1 cellular context compared by ENCODE assay signal in genomic region chr1:62436466-62437272, GRCh38.
TF ChIP-seq lines count a peak whose summit lies in the region.

Gene USP1 (plus strand): TSS chr1:62437049. CDS start chr1:62439868, 2,819 bp downstream.

TF ChIP-seq in GM12878, 131 proteins besides CTCF, POLR2A, EP300 and RAD21 (continued from another document and continues in another):
- TF ChIP-seq NKRF (conservative IDR thresholded peaks at IDR 0.05) (peak; percentile 84; the same call in 1 of the 2 replicates), NFIC (IDR thresholded peaks at IDR 0.05; ENCODE audit: low read depth, low read length) (no peak), REST (IDR thresholded peaks at IDR 0.05; ENCODE audit: low read depth, low read length) (no peak), TBL1XR1 (IDR thresholded peaks at IDR 0.05; ENCODE audit: low read depth, low read length) (no peak), RFX5 (IDR thresholded peaks at IDR 0.05; ENCODE audit: low read depth, low read length) (peak; percentile 87; the same call in 1 of the 2 replicates), CUX1 (IDR thresholded peaks at IDR 0.05; ENCODE audit: insufficient replicate concordance, low read depth, low read length) (no peak), RCOR1 (conservative IDR thresholded peaks at IDR 0.05; ENCODE audit: low read depth, low read length) (no peak), CEBPZ (IDR thresholded peaks at IDR 0.05; ENCODE audit: low read depth, low read length) (no peak), IRF5 (IDR thresholded peaks at IDR 0.05; ENCODE audit: borderline replicate concordance) (peak; percentile 97), TCF3 (IDR thresholded peaks at IDR 0.05; ENCODE audit: borderline replicate concordance, insufficient read depth, low read depth, low read length) (0 out of 2 replicates have a peak, but pooled peaks have one; percentile 26), CHD2 (IDR thresholded peaks at IDR 0.05; ENCODE audit: borderline replicate concordance, low read depth, low read length) (peak; percentile 74), SMAD5 (IDR thresholded peaks at IDR 0.05; ENCODE audit: low read depth) (peak; percentile 48; the same call in 1 of the 2 replicates), SP1 (IDR thresholded peaks at IDR 0.05; ENCODE audit: low read depth, low read length) (peak; percentile 97), ESRRA (IDR thresholded peaks at IDR 0.05; ENCODE audit: low read length) (peak; percentile 81), IKZF2 (IDR thresholded peaks at IDR 0.05) (peak; percentile 46; a peak in 3 of 4 replicates), CBX3 (IDR thresholded peaks at IDR 0.05; ENCODE audit: borderline replicate concordance, low read depth) (no peak), EED (IDR thresholded peaks at IDR 0.05; ENCODE audit: low read depth) (0 out of 2 replicates have a peak, but pooled peaks have one; percentile 8), E2F8 (IDR thresholded peaks at IDR 0.05; ENCODE audit: low read depth, partially characterized antibody) (peak; percentile 52), ATF3 (IDR thresholded peaks at IDR 0.05; ENCODE audit: borderline replicate concordance, extremely low read depth, low read depth, low read length) (no peak), GATAD2B (conservative IDR thresholded peaks at IDR 0.05; ENCODE audit: low read depth) (peak; percentile 60; the same call in 1 of the 2 replicates), ZBTB40 (IDR thresholded peaks at IDR 0.05; ENCODE audit: borderline replicate concordance) (no peak; the same call in 1 of the 2 replicates), ZSCAN29 (IDR thresholded peaks at IDR 0.05) (no peak), BCL3 (IDR thresholded peaks at IDR 0.05; ENCODE audit: borderline replicate concordance, insufficient read depth, low read depth, low read length, poor library complexity, severe bottlenecking) (no peak), MXI1 (IDR thresholded peaks at IDR 0.05; ENCODE audit: low read depth, low read length) (peak; percentile 52), ZNF207 (IDR thresholded peaks at IDR 0.05; ENCODE audit: borderline replicate concordance) (peak; percentile 98)
